2 cellular contexts compared by ENCODE assay signal in genomic region chr4:23932935-23933334, GRCh38.
TF ChIP-seq lines count a peak whose summit lies in the region.

No MANE protein-coding gene starts in this region.

TF ChIP-seq in GM23338, 12 proteins besides CTCF, POLR2A, EP300 and RAD21 (continued from another document):
- TF ChIP-seq ZNF462 (CRISPR knock-in tag; IDR thresholded peaks at IDR 0.05) (peak; percentile 87; the same call in 1 of the 2 replicates), ZNF331 (CRISPR knock-in tag; IDR thresholded peaks at IDR 0.05; ENCODE audit: low read depth) (no peak; the same call in 1 of the 2 replicates)
TF ChIP-seq in GM23338: peak in this region for 1.

TF ChIP-seq in WTC11, 78 proteins besides CTCF, POLR2A, EP300 and RAD21 (continued from another document):
- TF ChIP-seq ZBTB43 (CRISPR knock-in tag; IDR thresholded peaks at IDR 0.05) (no peak), ERG (CRISPR knock-in tag; IDR thresholded peaks at IDR 0.05) (no peak), EMX1 (CRISPR knock-in tag; IDR thresholded peaks at IDR 0.05) (no peak), SOX15 (CRISPR knock-in tag; IDR thresholded peaks at IDR 0.05) (no peak), OVOL2 (CRISPR knock-in tag; IDR thresholded peaks at IDR 0.05; ENCODE audit: borderline replicate concordance) (no peak), ZNF121 (CRISPR knock-in tag; IDR thresholded peaks at IDR 0.05) (no peak), ZNF219 (CRISPR knock-in tag; IDR thresholded peaks at IDR 0.05; ENCODE audit: borderline replicate concordance) (no peak), GRHL2 (CRISPR knock-in tag; IDR thresholded peaks at IDR 0.05; ENCODE audit: insufficient replicate concordance, severe bottlenecking) (no peak), ETV6 (CRISPR knock-in tag; IDR thresholded peaks at IDR 0.05) (no peak), NR1H2 (CRISPR knock-in tag; IDR thresholded peaks at IDR 0.05) (no peak)
- TF ChIP-seq, protein P1, sequence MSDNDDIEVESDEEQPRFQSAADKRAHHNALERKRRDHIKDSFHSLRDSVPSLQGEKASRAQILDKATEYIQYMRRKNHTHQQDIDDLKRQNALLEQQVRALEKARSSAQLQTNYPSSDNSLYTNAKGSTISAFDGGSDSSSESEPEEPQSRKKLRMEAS (CRISPR knock-in tag; IDR thresholded peaks at IDR 0.05): no peak
